ENCODE assay signal across 1 cellular context in the genomic region with DNA sequence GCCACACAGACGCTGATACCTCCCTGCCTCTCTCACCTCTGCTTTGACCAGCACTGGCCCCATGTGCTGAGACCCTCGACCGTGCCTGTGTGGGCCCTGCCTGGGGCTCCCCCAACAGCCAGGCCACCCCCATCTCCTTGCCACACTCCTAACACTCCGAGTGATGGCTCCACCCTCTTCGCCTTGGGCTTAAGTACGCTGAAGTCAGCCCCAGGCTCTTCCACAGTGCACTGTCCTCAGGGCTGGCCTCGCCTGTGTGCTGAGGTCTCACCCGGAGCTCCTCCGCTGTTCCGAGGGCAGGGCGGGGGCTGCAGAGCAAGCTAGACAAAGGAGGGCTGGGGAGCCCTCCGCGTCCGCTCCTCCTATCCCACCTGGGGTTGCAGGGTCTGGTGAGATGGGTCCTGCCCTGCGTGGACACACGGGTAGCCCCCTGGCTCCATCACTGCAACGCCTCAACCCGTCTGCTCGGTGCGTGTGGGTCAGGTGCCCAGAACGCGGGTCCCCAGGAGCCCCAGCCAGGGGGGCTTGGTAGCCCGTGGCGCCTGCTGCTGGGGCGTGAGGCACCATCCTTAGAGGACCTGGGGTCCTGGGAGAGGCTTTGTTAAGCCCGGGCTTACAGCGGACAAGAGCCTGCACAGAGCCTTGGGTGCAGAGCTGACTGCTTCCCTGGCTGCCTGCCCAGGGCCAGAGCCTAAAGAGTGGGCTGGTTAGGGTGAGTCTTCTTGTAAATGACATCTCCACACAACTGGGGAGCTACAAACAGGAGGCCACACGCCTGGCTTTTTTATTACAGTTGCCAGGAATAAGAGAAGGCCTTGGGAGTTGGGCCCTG.
TF ChIP-seq lines count a peak whose summit lies in the region.

No MANE protein-coding gene starts in this region.

TF ChIP-seq in H1, 55 proteins besides CTCF, POLR2A, EP300 and RAD21:
- TF ChIP-seq JUN (IDR thresholded peaks at IDR 0.05; ENCODE audit: low read depth, low read length) (no peak), TCF12 (IDR thresholded peaks at IDR 0.05; ENCODE audit: low read depth, low read length) (no peak), CBX8 (IDR thresholded peaks at IDR 0.05; ENCODE audit: borderline replicate concordance, low read depth, low read length) (no peak), ZNF274 (IDR thresholded peaks at IDR 0.05; ENCODE audit: borderline replicate concordance, extremely low read depth, low read length) (no peak)
- TF ChIP-seq, protein P1, sequence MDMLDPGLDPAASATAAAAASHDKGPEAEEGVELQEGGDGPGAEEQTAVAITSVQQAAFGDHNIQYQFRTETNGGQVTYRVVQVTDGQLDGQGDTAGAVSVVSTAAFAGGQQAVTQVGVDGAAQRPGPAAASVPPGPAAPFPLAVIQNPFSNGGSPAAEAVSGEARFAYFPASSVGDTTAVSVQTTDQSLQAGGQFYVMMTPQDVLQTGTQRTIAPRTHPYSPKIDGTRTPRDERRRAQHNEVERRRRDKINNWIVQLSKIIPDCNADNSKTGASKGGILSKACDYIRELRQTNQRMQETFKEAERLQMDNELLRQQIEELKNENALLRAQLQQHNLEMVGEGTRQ (IDR thresholded peaks at IDR 0.05; ENCODE audit: low read length): no peak
